20 cellular contexts compared by ENCODE assay signal in the genomic region with DNA sequence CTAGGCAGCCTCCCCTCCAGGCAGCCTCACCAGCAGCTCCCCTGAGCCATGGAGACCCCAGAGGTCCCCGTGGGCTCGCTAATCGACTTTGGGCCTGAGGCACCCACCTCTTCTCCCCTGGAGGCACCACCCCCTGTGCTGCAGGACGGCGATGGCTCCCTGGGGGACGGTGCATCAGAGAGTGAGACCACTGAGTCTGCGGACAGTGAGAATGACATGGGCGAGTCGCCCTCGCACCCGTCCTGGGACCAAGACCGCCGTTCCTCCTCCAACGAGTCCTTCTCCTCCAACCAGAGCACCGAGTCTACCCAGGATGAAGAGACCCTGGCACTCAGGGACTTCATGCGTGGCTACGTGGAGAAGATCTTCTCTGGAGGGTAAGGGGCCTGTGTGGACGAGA. TPM values are rescaled to one million over a fixed set of nuclear protein-coding genes. Genes with fewer than 3 reads are reported as not detected.
DNase-seq lines count a peak whose midpoint lies in the region; ATAC-seq and TF ChIP-seq lines count a peak whose summit lies in the region.
"Had no signal": no experiment of that assay in that cellular context is flagged by ENCODE, and none has a peak within 500 bp of the region (broad histone marks: within the 10 kb centered on the region; RNA-seq: fewer than 3 reads in every experiment).

No MANE protein-coding gene starts in this region.

- no peaks in the 10 kb centered on the region for H3K9me1 ChIP-seq in IMR-90 (ENCODE audit: insufficient read depth, low read length)

- H2BK5ac ChIP-seq in IMR-90 (ENCODE audit: low read depth, low read length, poor library complexity, severe bottlenecking) = no peak overlapping the region

- no peaks in the 10 kb centered on the region for H3K27me3 ChIP-seq in IMR-90 (ENCODE audit: control insufficient read depth, insufficient read depth, low read length)
- no peaks in the 10 kb centered on the region for H3K27me3 ChIP-seq in neutrophil

- H4K20me1 ChIP-seq in IMR-90 (ENCODE audit: insufficient read depth, low read length) = no peaks in the 10 kb centered on the region; the same call in 1 of the 2 replicates

- H3K36me3 Mint-ChIP-seq in natural killer cell treated with Interleukin-12 subunit alpha and Interleukin-12 subunit beta and Interleukin-15 and Interleukin-18, amount 100 ng/mL, for 72 hours = no peaks in the 10 kb centered on the region
- H3K36me3 Mint-ChIP-seq in natural killer cell = no peaks in the 10 kb centered on the region

- peaks cover 0 to 4% of the 10 kb centered on the region in 2 donors for H3K27me3 Mint-ChIP-seq in natural killer cell treated with Interleukin-12 subunit alpha and Interleukin-12 subunit beta and Interleukin-15 and Interleukin-18, amount 100 ng/mL, for 72 hours
- H3K27me3 Mint-ChIP-seq in natural killer cell (ENCODE audit: low read depth in 2 of 2) = peaks cover 0 to 2% of the 10 kb centered on the region in 2 donors
- H3K27me3 Mint-ChIP-seq: CD4-positive, alpha-beta T cell; CD8-positive, alpha-beta memory T cell had no signal

- no peak overlapping the region for H3K9ac ChIP-seq in IMR-90 (ENCODE audit: low read depth, low read length)

- H3K4me3 ChIP-seq in IMR-90 (ENCODE audit: insufficient read depth, low read depth, low read length) (no peak overlapping the region), neutrophil (ENCODE audit: low read depth in 1 of 2, low read length in 1 of 2) (no peak overlapping the region)
- H3K4me3 ChIP-seq: GM12878, GM23338 had no signal

- H3K56ac ChIP-seq in IMR-90 (ENCODE audit: extremely low read depth, insufficient read depth, low read length) = no peak overlapping the region

- no peaks in the 10 kb centered on the region for H3K9me3 Mint-ChIP-seq in natural killer cell treated with Interleukin-12 subunit alpha and Interleukin-12 subunit beta and Interleukin-15 and Interleukin-18, amount 100 ng/mL, for 72 hours
- no peaks in the 10 kb centered on the region for H3K9me3 Mint-ChIP-seq in natural killer cell
- H3K9me3 Mint-ChIP-seq: CD14-positive monocyte; CD4-positive, alpha-beta T cell; CD8-positive, alpha-beta memory T cell; GM23338; H9 had no signal

- TF ChIP-seq CTCF in natural killer cell (IDR thresholded peaks at IDR 0.05) (no peak), IMR-90 (conservative IDR thresholded peaks at IDR 0.05; ENCODE audit: low read depth, low read length) (no peak), neutrophil (IDR thresholded peaks at IDR 0.05) (no peak), GM13977 (IDR thresholded peaks at IDR 0.05; ENCODE audit: extremely low read depth, insufficient read depth, missing control alignments) (no peak)

- H3K79me1 ChIP-seq in IMR-90 (ENCODE audit: low read depth in 1 of 2, low read length in 2 of 2) = peaks cover 0 to 9% of the 10 kb centered on the region in 2 experiments; a peak in 1 of 4 replicates

- no peak overlapping the region for H3K4me3 Mint-ChIP-seq in natural killer cell treated with Interleukin-12 subunit alpha and Interleukin-12 subunit beta and Interleukin-15 and Interleukin-18, amount 100 ng/mL, for 72 hours
- H3K4me3 Mint-ChIP-seq in natural killer cell = no peak overlapping the region
- H3K4me3 Mint-ChIP-seq: CD14-positive monocyte; CD4-positive, alpha-beta T cell; CD8-positive, alpha-beta memory T cell; GM23338; H9 had no signal

- no peak overlapping the region for H4K91ac ChIP-seq in IMR-90 (ENCODE audit: insufficient read depth, low read depth, low read length)

- peak overlapping the region; percentile 63 for H2AFZ ChIP-seq in IMR-90 (replicated peaks; ENCODE audit: low read length, poor library complexity)
- H2AFZ ChIP-seq: GM23338 had no signal

- peak; percentile 45 for DNase-seq in natural killer cell treated with Interleukin-12 subunit alpha and Interleukin-12 subunit beta and Interleukin-15 and Interleukin-18, amount 100 ng/mL, for 72 hours (ENCODE audit: low spot score)
- no peak for DNase-seq in natural killer cell
- DNase-seq in IMR-90 = no peak
- DNase-seq in GM13977 (ENCODE audit: low spot score) = no peak
- DNase-seq in NCI-H2081 (lab: John Stamatoyannopoulos, UW) = no peak
- DNase-seq: CD4-positive, alpha-beta T cell; CD8-positive, alpha-beta memory T cell; DMS 273 treated with DMSO at 0.1 percent for 48 hours; DMS79; EL; GDM1; H9 had no signal

- POLR2A ChIA-PET in IMR-90 (lab: Charles Lee; ENCODE audit: unreplicated experiment) = no interaction called here

- no peak overlapping the region for H3K4me2 ChIP-seq in IMR-90 (ENCODE audit: low read depth, low read length)
- H3K4me2 ChIP-seq: GM23338 had no signal

- no peak overlapping the region for H2BK20ac ChIP-seq in IMR-90 (ENCODE audit: low read depth, low read length)

- dilution Hi-C loops in IMR-90 (cut with HindIII; ENCODE audit: low sequenced_read_pairs, unreplicated experiment) = no loop called here

- H3K14ac ChIP-seq in IMR-90 (replicated peaks; ENCODE audit: low read depth, low read length) = no peak overlapping the region

- peaks cover 0 to 3% of the 10 kb centered on the region in 2 donors for H3K4me1 Mint-ChIP-seq in natural killer cell treated with Interleukin-12 subunit alpha and Interleukin-12 subunit beta and Interleukin-15 and Interleukin-18, amount 100 ng/mL, for 72 hours (ENCODE audit: low read depth in 2 of 2)
- peaks cover 0 to 8% of the 10 kb centered on the region in 2 donors for H3K4me1 Mint-ChIP-seq in natural killer cell

- no peak for TF ChIP-seq RAD21 in IMR-90 (IDR thresholded peaks at IDR 0.05; ENCODE audit: low read length)

- H3K4me1 ChIP-seq in IMR-90 (ENCODE audit: control insufficient read depth, insufficient read depth, low read length) (no peaks in the 10 kb centered on the region), neutrophil (ENCODE audit: control insufficient read depth in 1 of 2, insufficient read depth in 1 of 2, low read depth in 1 of 2, low read length in 1 of 2) (peaks cover 21 to 24% of the 10 kb centered on the region in 2 experiments)

- no peak overlapping the region for H4K8ac ChIP-seq in IMR-90 (ENCODE audit: low read depth in 2 of 2, low read length in 2 of 2)

- intact Hi-C loops in natural killer cell (cut with micrococcal nuclease) = no loop called here
- intact Hi-C loops in IMR-90 (cut with micrococcal nuclease) = no loop called here

- H3K18ac ChIP-seq in IMR-90 (ENCODE audit: low read depth, low read length) = no peak overlapping the region

- H3K23ac ChIP-seq in IMR-90 (ENCODE audit: low read depth, low read length) = no peak overlapping the region

- no peak overlapping the region for H2AK5ac ChIP-seq in IMR-90 (ENCODE audit: low read depth, low read length)

- CTCF ChIA-PET in IMR-90 (lab: Yijun Ruan, JAX) = no interaction called here

- no TSS peak for BruUV-seq in IMR-90 (replicated peaks; lab: Mats Ljungman, UMichigan)

- H3K36me3 ChIP-seq in IMR-90 (ENCODE audit: control insufficient read depth, insufficient read depth, low read length) (peaks cover 13% of the 10 kb centered on the region; the same call in 1 of the 2 replicates), neutrophil (peaks cover 92% of the 10 kb centered on the region)

- H2BK15ac ChIP-seq in IMR-90 (ENCODE audit: low read depth, low read length) = no peak overlapping the region

- no peak overlapping the region for H2BK120ac ChIP-seq in IMR-90 (ENCODE audit: low read depth, low read length)

- H4K5ac ChIP-seq in IMR-90 (ENCODE audit: low read depth, low read length) = no peak overlapping the region

- H2AK9ac ChIP-seq in IMR-90 (replicated peaks; ENCODE audit: low read depth, low read length, poor library complexity) = peak overlapping the region; percentile 42

- ATAC-seq in natural killer cell treated with Interleukin-12 subunit alpha and Interleukin-12 subunit beta and Interleukin-15 and Interleukin-18, amount 100 ng/mL, for 72 hours = no peak
- ATAC-seq in natural killer cell (no peak), IMR-90 (ENCODE audit: low read depth) (no peak)
- ATAC-seq: GM12878, GM23338, HCT116 had no signal

- no peak overlapping the region for H3K27ac Mint-ChIP-seq in natural killer cell treated with Interleukin-12 subunit alpha and Interleukin-12 subunit beta and Interleukin-15 and Interleukin-18, amount 100 ng/mL, for 72 hours
- H3K27ac Mint-ChIP-seq in natural killer cell = no peak overlapping the region
- H3K27ac Mint-ChIP-seq: CD4-positive, alpha-beta T cell; GM23338; H9 had no signal

- no peak for TF ChIP-seq POLR2A in IMR-90 (IDR thresholded peaks at IDR 0.05; ENCODE audit: low read depth, low read length)

- H3K27ac ChIP-seq in IMR-90 (ENCODE audit: insufficient read depth, low read length) (no peak overlapping the region), neutrophil (peak overlapping the region; percentile 10)

- no peak overlapping the region for H3K4ac ChIP-seq in IMR-90 (ENCODE audit: low read depth, low read length)

- in situ Hi-C loops in IMR-90 (cut with MboI; ENCODE audit: low sequenced_read_pairs) (no loop called here), GM13977 (cut with MboI; ENCODE audit: low pct_unique_long_range_greater_than_20kb, low sequenced_read_pairs, unreplicated experiment) (no loop called here)

- WGBS in IMR-90 (ENCODE audit: extremely low coverage in 2 of 2, insufficient read length in 1 of 2), 2 experiments = 88% methylated on average over 6 of the region's 18 CpGs; no CpG with 5 or more reads in 1 of the 2 experiments

- no peaks in the 10 kb centered on the region for H3K9me3 ChIP-seq in IMR-90 (ENCODE audit: control insufficient read depth, insufficient read depth, low read length)
- H3K9me3 ChIP-seq in neutrophil = no peaks in the 10 kb centered on the region

RNA-seq across cellular contexts. Expression of a gene that starts 39.4 kb away (rescaled TPM):
- total RNA-seq in natural killer cell treated with Interleukin-12 subunit alpha and Interleukin-12 subunit beta and Interleukin-15 and Interleukin-18, amount 100 ng/mL, for 72 hours = 1 to 10 TPM; 3.3 to 3.6 TPM
- total RNA-seq in natural killer cell = 10 to 100 TPM in 2 of 3 donors, 1 to 10 TPM in 1; 7.9 to 17.7 (median 12.1) TPM
- 9.5 and 10.3 TPM in 2 replicates for total RNA-seq in IMR-90 (2012; rRNA removed)
- polyA plus RNA-seq in IMR-90 (2012; rRNA removed) = 9.5 and 11.4 TPM in 2 replicates
- 5.7 and 7.2 TPM in 2 replicates for polyA plus RNA-seq in IMR-90 (2012; cell fraction: cytosol; rRNA removed)
- 10.8 and 15.5 TPM in 2 replicates for polyA plus RNA-seq in IMR-90 (2012; cell fraction: nucleus; rRNA removed; ENCODE audit: low replicate concordance)

RNA-seq across cellular contexts. Expression of a gene that starts 45.2 kb away (rescaled TPM):
- not detected for total RNA-seq in natural killer cell treated with Interleukin-12 subunit alpha and Interleukin-12 subunit beta and Interleukin-15 and Interleukin-18, amount 100 ng/mL, for 72 hours
- not detected for total RNA-seq in natural killer cell
- 0.18 TPM in 1 of 2 replicates, not detected in the other for total RNA-seq in IMR-90 (2012; rRNA removed)
- polyA plus RNA-seq in IMR-90 (2012; rRNA removed) = 0.16 and 0.24 TPM in 2 replicates
- polyA plus RNA-seq in IMR-90 (2012; cell fraction: cytosol; rRNA removed) = not detected in 2 replicates
- polyA plus RNA-seq in IMR-90 (2012; cell fraction: nucleus; rRNA removed; ENCODE audit: low replicate concordance) = 2.0 and 3.7 TPM in 2 replicates
- total RNA-seq: A172; A673; CD4-positive, alpha-beta T cell; CD8-positive, alpha-beta memory T cell; GM12878; GM23338; H4; H9 had no signal
- polyA plus RNA-seq: CD14-positive monocyte; CD8-positive, alpha-beta memory T cell; GM23338 had no signal

RNA-seq across cellular contexts. Expression of a gene that starts 55.7 kb away (rescaled TPM):
- 10 to 100 TPM; 28.5 to 43.9 TPM for total RNA-seq in natural killer cell treated with Interleukin-12 subunit alpha and Interleukin-12 subunit beta and Interleukin-15 and Interleukin-18, amount 100 ng/mL, for 72 hours
- 10 to 100 TPM; 37.9 to 64.9 (median 45.2) TPM for total RNA-seq in natural killer cell
- total RNA-seq in IMR-90 (2012; rRNA removed) = 80.1 and 81.1 TPM in 2 replicates
- 97.1 and 104 TPM in 2 replicates for polyA plus RNA-seq in IMR-90 (2012; rRNA removed)
- 86.7 and 88.8 TPM in 2 replicates for polyA plus RNA-seq in IMR-90 (2012; cell fraction: cytosol; rRNA removed)
- polyA plus RNA-seq in IMR-90 (2012; cell fraction: nucleus; rRNA removed; ENCODE audit: low replicate concordance) = 63.2 and 114 TPM in 2 replicates
